1 cellular context compared by ENCODE assay signal in the genomic region with DNA sequence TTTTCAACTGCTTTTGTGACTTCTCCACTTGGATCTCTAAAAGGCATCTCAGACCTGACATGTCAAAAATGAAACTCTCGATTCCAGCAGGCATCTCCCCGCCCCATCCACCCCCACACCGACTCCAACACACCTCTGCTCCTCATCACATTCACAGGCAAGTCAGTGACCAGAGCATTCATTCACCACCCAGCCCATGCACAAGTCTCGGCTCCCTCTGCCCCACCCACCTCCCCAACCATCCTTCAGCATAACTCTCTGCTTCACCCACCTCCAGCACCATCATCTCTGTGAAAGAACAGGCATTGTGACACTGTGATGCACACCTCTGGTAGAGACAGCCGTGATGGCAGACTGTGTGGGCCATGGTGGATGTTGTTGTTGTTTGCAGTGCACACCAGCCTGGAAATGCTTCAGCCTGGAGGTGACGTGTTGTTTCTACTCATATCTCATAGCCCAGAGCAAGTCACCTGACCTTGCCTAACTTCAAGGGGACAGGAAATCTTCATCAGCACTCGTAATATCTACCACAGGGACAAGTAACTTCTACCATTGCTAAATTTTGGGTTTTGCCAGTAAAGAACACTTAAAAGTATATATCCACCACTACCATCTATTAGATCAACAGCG.
TF ChIP-seq lines count a peak whose summit lies in the region.

No MANE protein-coding gene starts in this region.

TF ChIP-seq in K562, 482 proteins besides CTCF, POLR2A, EP300 and RAD21:
- TF ChIP-seq ZNF282 (CRISPR knock-in tag; IDR thresholded peaks at IDR 0.05), result no peak
- TF ChIP-seq ZBTB43 (CRISPR knock-in tag; IDR thresholded peaks at IDR 0.05), result no peak
- TF ChIP-seq NONO (IDR thresholded peaks at IDR 0.05; ENCODE audit: low read depth in 2 of 2, low read length in 1 of 2), result no peak
- TF ChIP-seq, protein P1, sequence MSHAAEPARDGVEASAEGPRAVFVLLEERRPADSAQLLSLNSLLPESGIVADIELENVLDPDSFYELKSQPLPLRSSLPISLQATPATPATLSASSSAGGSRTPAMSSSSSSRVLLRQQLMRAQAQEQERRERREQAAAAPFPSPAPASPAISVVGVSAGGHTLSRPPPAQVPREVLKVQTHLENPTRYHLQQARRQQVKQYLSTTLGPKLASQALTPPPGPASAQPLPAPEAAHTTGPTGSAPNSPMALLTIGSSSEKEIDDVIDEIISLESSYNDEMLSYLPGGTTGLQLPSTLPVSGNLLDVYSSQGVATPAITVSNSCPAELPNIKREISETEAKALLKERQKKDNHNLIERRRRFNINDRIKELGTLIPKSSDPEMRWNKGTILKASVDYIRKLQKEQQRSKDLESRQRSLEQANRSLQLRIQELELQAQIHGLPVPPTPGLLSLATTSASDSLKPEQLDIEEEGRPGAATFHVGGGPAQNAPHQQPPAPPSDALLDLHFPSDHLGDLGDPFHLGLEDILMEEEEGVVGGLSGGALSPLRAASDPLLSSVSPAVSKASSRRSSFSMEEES (CRISPR knock-in tag; IDR thresholded peaks at IDR 0.05), result peak; percentile 23; the same call in 1 of the 2 replicates
- TF ChIP-seq SMAD4 (CRISPR knock-in tag; conservative IDR thresholded peaks at IDR 0.05), result no peak
TF ChIP-seq in K562: peak in this region for 1.
